ENCODE assay signal across 17 cellular contexts in genomic region chr2:189654641-189655040, GRCh38. TPM values are rescaled to one million over a fixed set of nuclear protein-coding genes. Genes with fewer than 3 reads are reported as not detected.
A peak's percentile ranks its signal among the peaks of the same experiment; 100 is the strongest.
DNase-seq lines count a peak whose midpoint lies in the region; ATAC-seq and TF ChIP-seq lines count a peak whose summit lies in the region.
"Had no signal": no experiment of that assay in that cellular context is flagged by ENCODE, and none has a peak within 500 bp of the region (broad histone marks: within the 10 kb centered on the region; RNA-seq: fewer than 3 reads in every experiment).

No MANE protein-coding gene starts in this region.

- H4K20me1 ChIP-seq in osteoblast (ENCODE audit: insufficient read depth, low read length): no peaks in the 10 kb centered on the region

- no peaks in the 10 kb centered on the region for H3K9me3 ChIP-seq in osteoblast (ENCODE audit: low read depth, low read length)

- peak overlapping the region; percentile 42 for H3K27ac ChIP-seq in osteoblast (ENCODE audit: low read depth, low read length)
- H3K27ac ChIP-seq: C4-2B, GM23248 had no signal

- H3K79me2 ChIP-seq in osteoblast (ENCODE audit: insufficient read depth, low read length): no peaks in the 10 kb centered on the region

- H3K36me3 ChIP-seq in osteoblast (ENCODE audit: insufficient read depth, low read length): no peaks in the 10 kb centered on the region

- peaks cover 8% of the 10 kb centered on the region for H3K4me1 ChIP-seq in osteoblast (ENCODE audit: insufficient read depth, low read length)

- H3K4me3 ChIP-seq in AG10803 (ENCODE audit: low read length) (no peak overlapping the region), osteoblast (ENCODE audit: insufficient read depth, low read length) (no peak overlapping the region)
- H3K4me3 ChIP-seq: GM23248 had no signal

- no peaks in the 10 kb centered on the region for H3K27me3 ChIP-seq in osteoblast (ENCODE audit: insufficient read depth, low read length)

- POLR2A ChIA-PET in activated CD4-positive, alpha-beta memory T cell treated with anti-CD3 and anti-CD28 coated beads, Interleukin-2, amount 10 ng/mL, durations not matched to agents 7 days and 5 days (lab: Charles Lee): no interaction called here

- H3K4me3 Mint-ChIP-seq in activated CD4-positive, alpha-beta memory T cell treated with anti-CD3 and anti-CD28 coated beads, Interleukin-2, amount 10 ng/mL, durations not matched to agents 7 days and 5 days: no peak overlapping the region

- TF ChIP-seq CTCF in AG10803 (conservative IDR thresholded peaks at IDR 0.05; ENCODE audit: low read length) (no peak), osteoblast (IDR thresholded peaks at IDR 0.05; ENCODE audit: extremely low read depth, low read depth, low read length) (no peak)

- H2AFZ ChIP-seq in osteoblast (ENCODE audit: low read length): peak overlapping the region; percentile 15
- H2AFZ ChIP-seq: GM23248 had no signal

- CTCF ChIA-PET in activated CD4-positive, alpha-beta memory T cell treated with anti-CD3 and anti-CD28 coated beads, Interleukin-2, amount 10 ng/mL, durations not matched to agents 7 days and 5 days (lab: Charles Lee): no interaction called here

- H3K36me3 Mint-ChIP-seq in activated CD4-positive, alpha-beta memory T cell treated with anti-CD3 and anti-CD28 coated beads, Interleukin-2, amount 10 ng/mL, durations not matched to agents 7 days and 5 days (ENCODE audit: low read depth): peaks cover 14% of the 10 kb centered on the region

- no peaks in the 10 kb centered on the region for H3K27me3 Mint-ChIP-seq in activated CD4-positive, alpha-beta memory T cell treated with anti-CD3 and anti-CD28 coated beads, Interleukin-2, amount 10 ng/mL, durations not matched to agents 7 days and 5 days

- peak overlapping the region; percentile 36 for H3K4me2 ChIP-seq in osteoblast (ENCODE audit: insufficient read depth, low read length)

- no peak overlapping the region for H3K27ac Mint-ChIP-seq in activated CD4-positive, alpha-beta memory T cell treated with anti-CD3 and anti-CD28 coated beads, Interleukin-2, amount 10 ng/mL, durations not matched to agents 7 days and 5 days

- DNase-seq in AG10803 (ENCODE audit: low read depth) (peak; percentile 12), amniotic epithelial cell (ENCODE audit: low read depth) (peak; percentile 70), hepatic stellate cell (ENCODE audit: low spot score) (peak; percentile 31), osteoblast (ENCODE audit: insufficient read length, low spot score, missing footprints) (peak; percentile 79), DMS53 treated with DMSO at 0.1 percent for 48 hours (lab: John Stamatoyannopoulos, UW; ENCODE audit: unreplicated experiment) (no peak), amygdala (lab: John Stamatoyannopoulos, UW) (no peak)
- DNase-seq in activated CD4-positive, alpha-beta memory T cell treated with anti-CD3 and anti-CD28 coated beads, Interleukin-2, amount 10 ng/mL, durations not matched to agents 7 days and 5 days: no peak
- DNase-seq: COR-L47, GM23248, MV-4-11, NCI-H1417 treated with DMSO at 0.1 percent for 48 hours, NCI-H2029 treated with DMSO at 0.1 percent for 48 hours, NCI-H510A had no signal

- peaks cover 30% of the 10 kb centered on the region for H3K4me1 Mint-ChIP-seq in activated CD4-positive, alpha-beta memory T cell treated with anti-CD3 and anti-CD28 coated beads, Interleukin-2, amount 10 ng/mL, durations not matched to agents 7 days and 5 days

- no peak for ATAC-seq in GM18519 (IDR thresholded peaks at IDR 0.05; ENCODE audit: low FRiP score, unreplicated experiment)
- ATAC-seq: HCT116, Panc1 had no signal

- H3K9me3 Mint-ChIP-seq in activated CD4-positive, alpha-beta memory T cell treated with anti-CD3 and anti-CD28 coated beads, Interleukin-2, amount 10 ng/mL, durations not matched to agents 7 days and 5 days: peaks cover 14% of the 10 kb centered on the region

RNA-seq across cellular contexts. Expression of gene ASNSD1, which starts 6.6 kb away (rescaled TPM):
- total RNA-seq in osteoblast: 79.0 and 81.8 TPM in 2 replicates
- 10 to 100 TPM; 37.9 to 38.4 TPM for total RNA-seq in activated CD4-positive, alpha-beta memory T cell treated with anti-CD3 and anti-CD28 coated beads, Interleukin-2, amount 10 ng/mL, durations not matched to agents 7 days and 5 days

RNA-seq across cellular contexts. Expression of gene ANKAR, which starts 19.8 kb away (rescaled TPM):
- total RNA-seq in osteoblast: 14.1 TPM in 2 replicates
- 1 to 10 TPM; 3.9 to 7.0 TPM for total RNA-seq in activated CD4-positive, alpha-beta memory T cell treated with anti-CD3 and anti-CD28 coated beads, Interleukin-2, amount 10 ng/mL, durations not matched to agents 7 days and 5 days

Comparison
In these comparisons a context has a peak if more than half of its experiments do, and no peak if none do; other contexts are left out.
1. DNase-seq: peak in AG10803 (single experiment), amniotic epithelial cell (single experiment), hepatic stellate cell (single experiment) and osteoblast (single experiment); none in activated CD4-positive, alpha-beta memory T cell treated with anti-CD3 and anti-CD28 coated beads, Interleukin-2, amount 10 ng/mL, durations not matched to agents 7 days and 5 days (single experiment), DMS53 treated with DMSO at 0.1 percent for 48 hours (single experiment) and amygdala (0 of 56).